Comparison of ENCODE assay signal across 1 cellular context in the genomic region with DNA sequence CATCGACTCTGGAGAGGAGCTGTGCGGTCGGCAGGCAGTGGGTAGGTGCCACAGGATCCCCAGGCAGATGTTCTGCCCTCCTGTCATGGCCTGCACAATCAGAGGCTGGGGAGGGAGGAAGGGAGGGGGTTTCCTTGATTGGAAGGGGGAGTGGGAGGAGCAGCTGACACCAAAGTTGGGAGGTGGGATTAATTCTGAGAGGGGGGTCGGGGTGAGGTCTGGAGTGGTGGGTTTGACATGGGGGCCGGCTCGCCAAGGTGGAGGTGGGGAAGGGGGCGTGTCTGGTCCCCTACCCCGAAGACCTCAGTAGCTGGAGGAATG.
TF ChIP-seq lines count a peak whose summit lies in the region.

No MANE protein-coding gene starts in this region.

TF ChIP-seq in GM23338, 12 proteins besides CTCF, POLR2A, EP300 and RAD21:
- TF ChIP-seq EZH2 (IDR thresholded peaks at IDR 0.05; ENCODE audit: low read depth, unreplicated experiment) = no peak
